ENCODE assay signal across 1 cellular context in the genomic region with DNA sequence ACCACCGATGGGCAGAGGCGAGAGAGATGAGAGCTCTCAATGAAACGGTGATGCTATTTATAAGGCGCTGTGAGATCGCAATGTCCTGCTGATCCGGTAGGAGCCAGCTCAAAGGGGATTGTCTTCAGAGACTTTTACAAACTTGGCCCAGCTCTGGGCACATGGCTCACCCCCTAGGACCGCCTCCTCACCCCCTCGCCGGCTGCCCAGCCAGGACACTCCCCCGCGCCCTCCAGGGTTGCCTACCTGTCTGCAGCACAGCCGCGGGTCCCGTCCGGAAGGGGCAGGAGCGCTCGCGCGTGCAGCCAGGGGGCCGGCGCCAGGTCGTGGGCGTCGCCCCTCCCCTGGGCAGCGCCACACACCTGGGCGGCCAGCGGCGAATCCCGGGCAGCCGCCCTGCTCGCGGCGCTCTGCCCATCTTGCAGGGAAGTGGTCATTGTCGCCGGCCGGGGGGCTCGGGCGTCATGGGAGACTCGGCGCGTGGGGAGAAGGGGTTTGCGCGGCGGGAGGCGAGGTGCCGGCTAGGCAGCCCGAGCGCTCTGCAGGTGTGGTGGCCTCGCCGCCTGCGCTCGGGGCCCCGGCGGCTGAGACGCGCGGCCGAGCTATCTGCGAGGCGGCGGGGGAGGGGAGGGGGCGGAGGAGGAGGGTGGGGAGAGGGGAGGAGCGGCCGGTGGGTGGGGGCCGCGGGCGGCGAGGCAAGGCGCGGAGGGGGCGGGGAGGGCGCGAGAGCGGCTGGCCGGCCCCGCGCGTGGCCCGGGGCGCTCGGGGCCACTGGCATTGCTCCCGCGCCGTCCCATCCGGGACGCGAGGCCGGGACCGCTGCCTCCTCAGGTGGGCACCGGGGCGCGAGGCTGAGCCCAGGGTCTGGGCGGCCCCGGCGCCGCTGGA.
TF ChIP-seq lines count a peak whose summit lies in the region.

TSS of gene GRB14 (minus strand) at position 610 of the 888 bp plus-strand sequence. CDS start at position 437, 173 bp downstream.

TF ChIP-seq in HepG2, 621 proteins besides CTCF, POLR2A, EP300 and RAD21 (continued from another document and continues in another):
- TF ChIP-seq AFF4 (CRISPR knock-in tag; IDR thresholded peaks at IDR 0.05) (no peak), HMGA1 (CRISPR knock-in tag; conservative IDR thresholded peaks at IDR 0.05) (no peak), HIC2 (CRISPR knock-in tag; IDR thresholded peaks at IDR 0.05; ENCODE audit: low read depth) (peak; percentile 63; the same call in 1 of the 2 replicates), LCORL (IDR thresholded peaks at IDR 0.05) (no peak), LCORL (CRISPR knock-in tag; IDR thresholded peaks at IDR 0.05) (no peak), RELA (CRISPR knock-in tag; IDR thresholded peaks at IDR 0.05) (no peak), CEBPG (CRISPR knock-in tag; IDR thresholded peaks at IDR 0.05) (no peak), BORCS8-MEF2B (CRISPR knock-in tag; IDR thresholded peaks at IDR 0.05) (peak; percentile 58), ZBTB3 (CRISPR knock-in tag; IDR thresholded peaks at IDR 0.05; ENCODE audit: borderline replicate concordance, low read depth) (no peak), ZNF274 (CRISPR knock-in tag; IDR thresholded peaks at IDR 0.05) (no peak; the same call in 1 of the 2 replicates), RFX1 (IDR thresholded peaks at IDR 0.05) (no peak), ZNF724P (CRISPR knock-in tag; IDR thresholded peaks at IDR 0.05; ENCODE audit: borderline replicate concordance) (0 out of 2 replicates have a peak, but pooled peaks have one; percentile 23), ELF4 (CRISPR knock-in tag; IDR thresholded peaks at IDR 0.05; ENCODE audit: borderline replicate concordance) (no peak), ZNF672 (CRISPR knock-in tag; IDR thresholded peaks at IDR 0.05) (no peak), ZNF367 (CRISPR knock-in tag; IDR thresholded peaks at IDR 0.05; ENCODE audit: borderline replicate concordance) (no peak), ZNF556 (CRISPR knock-in tag; IDR thresholded peaks at IDR 0.05; ENCODE audit: borderline replicate concordance) (no peak), ZMAT5 (CRISPR knock-in tag; IDR thresholded peaks at IDR 0.05; ENCODE audit: borderline replicate concordance, low read depth) (no peak), ZNF280D (CRISPR knock-in tag; IDR thresholded peaks at IDR 0.05) (no peak), SAFB2 (CRISPR knock-in tag; IDR thresholded peaks at IDR 0.05; ENCODE audit: borderline replicate concordance, low read depth) (no peak), POLR2G (IDR thresholded peaks at IDR 0.05; ENCODE audit: low read depth, low read length) (peak; percentile 55; the same call in 1 of the 2 replicates), ZNF20 (CRISPR knock-in tag; IDR thresholded peaks at IDR 0.05) (no peak), ZBTB33 (CRISPR knock-in tag; IDR thresholded peaks at IDR 0.05) (no peak), GATA4 (IDR thresholded peaks at IDR 0.05; ENCODE audit: borderline replicate concordance, low read depth) (no peak), ZNF589 (CRISPR knock-in tag; conservative IDR thresholded peaks at IDR 0.05) (no peak), SKI (IDR thresholded peaks at IDR 0.05; ENCODE audit: partially characterized antibody) (no peak), TARDBP (CRISPR knock-in tag; IDR thresholded peaks at IDR 0.05) (no peak), PPARG (CRISPR knock-in tag; conservative IDR thresholded peaks at IDR 0.05) (0 out of 2 replicates have a peak, but pooled peaks have one; percentile 5), E2F5 (CRISPR knock-in tag; conservative IDR thresholded peaks at IDR 0.05) (peak; percentile 38; the same call in 1 of the 2 replicates), ZNF550 (CRISPR knock-in tag; IDR thresholded peaks at IDR 0.05; ENCODE audit: borderline replicate concordance) (no peak; the same call in 1 of the 2 replicates), ZMYM3 (CRISPR knock-in tag; IDR thresholded peaks at IDR 0.05) (no peak), ZNF382 (CRISPR knock-in tag; IDR thresholded peaks at IDR 0.05; ENCODE audit: borderline replicate concordance) (no peak)
- TF ChIP-seq, protein P1, sequence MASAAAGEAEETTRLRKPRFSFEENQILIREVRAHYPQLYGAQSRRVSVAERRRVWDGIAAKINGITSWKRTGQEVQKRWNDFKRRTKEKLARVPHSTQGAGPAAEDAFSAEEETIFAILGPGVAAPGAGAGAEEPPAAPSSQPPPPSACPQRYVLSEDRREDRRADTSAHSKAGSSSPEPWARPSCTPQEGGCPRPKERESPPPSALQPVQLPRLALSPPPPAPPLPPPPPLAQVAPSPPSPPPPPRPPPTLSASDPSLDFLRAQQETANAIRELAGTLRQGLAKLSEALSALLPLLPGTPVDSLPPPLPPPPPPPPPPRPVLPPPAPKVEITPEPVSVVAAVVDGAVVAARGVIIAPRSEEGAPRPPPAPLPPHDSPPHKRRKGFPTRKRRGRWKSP (CRISPR knock-in tag; IDR thresholded peaks at IDR 0.05) = peak; percentile 80; the same call in 1 of the 2 replicates
- TF ChIP-seq, protein P2, sequence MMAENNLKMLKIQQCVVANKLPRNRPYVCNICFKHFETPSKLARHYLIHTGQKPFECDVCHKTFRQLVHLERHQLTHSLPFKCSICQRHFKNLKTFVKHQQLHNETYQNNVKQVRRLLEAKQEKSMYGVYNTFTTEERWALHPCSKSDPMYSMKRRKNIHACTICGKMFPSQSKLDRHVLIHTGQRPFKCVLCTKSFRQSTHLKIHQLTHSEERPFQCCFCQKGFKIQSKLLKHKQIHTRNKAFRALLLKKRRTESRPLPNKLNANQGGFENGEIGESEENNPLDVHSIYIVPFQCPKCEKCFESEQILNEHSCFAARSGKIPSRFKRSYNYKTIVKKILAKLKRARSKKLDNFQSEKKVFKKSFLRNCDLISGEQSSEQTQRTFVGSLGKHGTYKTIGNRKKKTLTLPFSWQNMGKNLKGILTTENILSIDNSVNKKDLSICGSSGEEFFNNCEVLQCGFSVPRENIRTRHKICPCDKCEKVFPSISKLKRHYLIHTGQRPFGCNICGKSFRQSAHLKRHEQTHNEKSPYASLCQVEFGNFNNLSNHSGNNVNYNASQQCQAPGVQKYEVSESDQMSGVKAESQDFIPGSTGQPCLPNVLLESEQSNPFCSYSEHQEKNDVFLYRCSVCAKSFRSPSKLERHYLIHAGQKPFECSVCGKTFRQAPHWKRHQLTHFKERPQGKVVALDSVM (CRISPR knock-in tag; IDR thresholded peaks at IDR 0.05) = no peak
- TF ChIP-seq, protein P3, sequence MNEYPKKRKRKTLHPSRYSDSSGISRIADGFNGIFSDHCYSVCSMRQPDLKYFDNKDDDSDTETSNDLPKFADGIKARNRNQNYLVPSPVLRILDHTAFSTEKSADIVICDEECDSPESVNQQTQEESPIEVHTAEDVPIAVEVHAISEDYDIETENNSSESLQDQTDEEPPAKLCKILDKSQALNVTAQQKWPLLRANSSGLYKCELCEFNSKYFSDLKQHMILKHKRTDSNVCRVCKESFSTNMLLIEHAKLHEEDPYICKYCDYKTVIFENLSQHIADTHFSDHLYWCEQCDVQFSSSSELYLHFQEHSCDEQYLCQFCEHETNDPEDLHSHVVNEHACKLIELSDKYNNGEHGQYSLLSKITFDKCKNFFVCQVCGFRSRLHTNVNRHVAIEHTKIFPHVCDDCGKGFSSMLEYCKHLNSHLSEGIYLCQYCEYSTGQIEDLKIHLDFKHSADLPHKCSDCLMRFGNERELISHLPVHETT (CRISPR knock-in tag; conservative IDR thresholded peaks at IDR 0.05) = no peak
- TF ChIP-seq, protein P4, sequence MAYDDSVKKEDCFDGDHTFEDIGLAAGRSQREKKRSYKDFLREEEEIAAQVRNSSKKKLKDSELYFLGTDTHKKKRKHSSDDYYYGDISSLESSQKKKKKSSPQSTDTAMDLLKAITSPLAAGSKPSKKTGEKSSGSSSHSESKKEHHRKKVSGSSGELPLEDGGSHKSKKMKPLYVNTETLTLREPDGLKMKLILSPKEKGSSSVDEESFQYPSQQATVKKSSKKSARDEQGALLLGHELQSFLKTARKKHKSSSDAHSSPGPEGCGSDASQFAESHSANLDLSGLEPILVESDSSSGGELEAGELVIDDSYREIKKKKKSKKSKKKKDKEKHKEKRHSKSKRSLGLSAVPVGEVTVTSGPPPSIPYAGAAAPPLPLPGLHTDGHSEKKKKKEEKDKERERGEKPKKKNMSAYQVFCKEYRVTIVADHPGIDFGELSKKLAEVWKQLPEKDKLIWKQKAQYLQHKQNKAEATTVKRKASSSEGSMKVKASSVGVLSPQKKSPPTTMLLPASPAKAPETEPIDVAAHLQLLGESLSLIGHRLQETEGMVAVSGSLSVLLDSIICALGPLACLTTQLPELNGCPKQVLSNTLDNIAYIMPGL (CRISPR knock-in tag; IDR thresholded peaks at IDR 0.05; ENCODE audit: borderline replicate concordance in 1 of 2, low read depth in 1 of 2) = peak; percentile 38 to 70; a peak in 2 of 4 replicates
